In the genomic region with DNA sequence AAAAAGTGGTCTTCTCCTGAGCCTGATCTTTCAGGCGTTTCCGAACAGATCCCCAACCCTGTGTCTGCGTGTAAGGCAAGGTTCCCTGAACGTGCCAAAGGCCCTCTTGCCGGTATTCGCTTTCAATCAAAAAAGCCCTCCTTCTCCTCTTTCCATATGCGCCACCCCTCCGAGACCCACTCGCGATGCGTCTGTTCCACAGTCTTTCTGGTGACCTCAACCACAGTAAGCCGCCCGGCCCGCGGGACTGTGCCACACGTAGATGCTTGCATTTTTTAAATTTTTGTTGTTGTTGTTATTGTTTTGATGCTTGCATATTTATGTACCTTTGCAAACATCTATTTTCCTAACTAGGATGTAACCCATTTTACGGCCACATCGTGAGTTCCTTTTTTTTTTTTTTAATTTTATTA, we compare ENCODE assay signal across 2 cellular contexts.
TF ChIP-seq lines count a peak whose summit lies in the region.

No MANE protein-coding gene starts in this region.

TF ChIP-seq in H1, 55 proteins besides CTCF, POLR2A, EP300 and RAD21:
- no peak for TF ChIP-seq POU5F1 (IDR thresholded peaks at IDR 0.05; ENCODE audit: low read depth, low read length)
- TF ChIP-seq JUND (IDR thresholded peaks at IDR 0.05; ENCODE audit: low read length): no peak
- no peak for TF ChIP-seq CBX8 (IDR thresholded peaks at IDR 0.05; ENCODE audit: borderline replicate concordance, low read depth, low read length)
- no peak for TF ChIP-seq SP2 (IDR thresholded peaks at IDR 0.05; ENCODE audit: low read length)
- no peak for TF ChIP-seq SIX5 (IDR thresholded peaks at IDR 0.05; ENCODE audit: low read depth, low read length)
- TF ChIP-seq KDM5A (IDR thresholded peaks at IDR 0.05; ENCODE audit: low read length): no peak
- TF ChIP-seq BCL11A (IDR thresholded peaks at IDR 0.05; ENCODE audit: low read depth in 2 of 2, low read length in 2 of 2): no peak
- TF ChIP-seq RBBP5 (IDR thresholded peaks at IDR 0.05; ENCODE audit: borderline replicate concordance, low read depth, low read length): no peak
- TF ChIP-seq PHF8 (conservative IDR thresholded peaks at IDR 0.05; ENCODE audit: low read depth, low read length): no peak
- no peak for TF ChIP-seq HDAC2 (IDR thresholded peaks at IDR 0.05; ENCODE audit: borderline replicate concordance in 1 of 2, low read depth in 2 of 2, low read length in 2 of 2)
- TF ChIP-seq CTBP2 (IDR thresholded peaks at IDR 0.05; ENCODE audit: borderline replicate concordance, insufficient read depth, insufficient read length, low read length): no peak
- TF ChIP-seq HDAC6 (IDR thresholded peaks at IDR 0.05; ENCODE audit: low read depth, low read length): no peak
- TF ChIP-seq RXRA (IDR thresholded peaks at IDR 0.05; ENCODE audit: insufficient read depth, low read depth, low read length): no peak
- TF ChIP-seq EZH2 (IDR thresholded peaks at IDR 0.05; ENCODE audit: low read depth, low read length, severe bottlenecking): no peak
- TF ChIP-seq TBP (IDR thresholded peaks at IDR 0.05; ENCODE audit: low read depth, low read length): no peak
- no peak for TF ChIP-seq TCF12 (IDR thresholded peaks at IDR 0.05; ENCODE audit: low read depth, low read length)
- TF ChIP-seq TAF1 (IDR thresholded peaks at IDR 0.05; ENCODE audit: low read depth, low read length): no peak
- no peak for TF ChIP-seq MAFK (IDR thresholded peaks at IDR 0.05; ENCODE audit: low read depth, low read length)
- TF ChIP-seq EGR1 (IDR thresholded peaks at IDR 0.05; ENCODE audit: borderline replicate concordance, low read depth, low read length): no peak

TF ChIP-seq in neural cell, 6 proteins besides CTCF, POLR2A, EP300 and RAD21:
- TF ChIP-seq EZH2 (IDR thresholded peaks at IDR 0.05; ENCODE audit: borderline replicate concordance, insufficient read depth, low read length, poor library complexity, severe bottlenecking): no peak
- no peak for TF ChIP-seq TAF1 (IDR thresholded peaks at IDR 0.05; ENCODE audit: low read depth)
- no peak for TF ChIP-seq REST (IDR thresholded peaks at IDR 0.05; ENCODE audit: borderline replicate concordance)
